In genomic region chr10:35959103-35959740, GRCh38 we compare ENCODE assay signal across 1 cellular context.
TF ChIP-seq lines count a peak whose summit lies in the region.

No MANE protein-coding gene starts in this region.

TF ChIP-seq in GM23338, 12 proteins besides CTCF, POLR2A, EP300 and RAD21:
- TF ChIP-seq ZNF462 (CRISPR knock-in tag; IDR thresholded peaks at IDR 0.05) (no peak), EZH2 (IDR thresholded peaks at IDR 0.05; ENCODE audit: low read depth, unreplicated experiment) (no peak), CREB1 (CRISPR knock-in tag; IDR thresholded peaks at IDR 0.05; ENCODE audit: low read depth) (no peak), ZNF114 (CRISPR knock-in tag; IDR thresholded peaks at IDR 0.05) (no peak), JUNB (IDR thresholded peaks at IDR 0.05; ENCODE audit: unreplicated experiment) (no peak), POLR2AphosphoS5 (IDR thresholded peaks at IDR 0.05; ENCODE audit: low read depth) (no peak), ETS1 (IDR thresholded peaks at IDR 0.05) (no peak), NANOG (IDR thresholded peaks at IDR 0.05; ENCODE audit: borderline replicate concordance) (no peak), ZNF331 (CRISPR knock-in tag; IDR thresholded peaks at IDR 0.05; ENCODE audit: low read depth) (no peak), EZH2phosphoT487 (IDR thresholded peaks at IDR 0.05; ENCODE audit: unreplicated experiment) (no peak), STAT1 (IDR thresholded peaks at IDR 0.05; ENCODE audit: unreplicated experiment) (no peak)
- TF ChIP-seq, protein P1, sequence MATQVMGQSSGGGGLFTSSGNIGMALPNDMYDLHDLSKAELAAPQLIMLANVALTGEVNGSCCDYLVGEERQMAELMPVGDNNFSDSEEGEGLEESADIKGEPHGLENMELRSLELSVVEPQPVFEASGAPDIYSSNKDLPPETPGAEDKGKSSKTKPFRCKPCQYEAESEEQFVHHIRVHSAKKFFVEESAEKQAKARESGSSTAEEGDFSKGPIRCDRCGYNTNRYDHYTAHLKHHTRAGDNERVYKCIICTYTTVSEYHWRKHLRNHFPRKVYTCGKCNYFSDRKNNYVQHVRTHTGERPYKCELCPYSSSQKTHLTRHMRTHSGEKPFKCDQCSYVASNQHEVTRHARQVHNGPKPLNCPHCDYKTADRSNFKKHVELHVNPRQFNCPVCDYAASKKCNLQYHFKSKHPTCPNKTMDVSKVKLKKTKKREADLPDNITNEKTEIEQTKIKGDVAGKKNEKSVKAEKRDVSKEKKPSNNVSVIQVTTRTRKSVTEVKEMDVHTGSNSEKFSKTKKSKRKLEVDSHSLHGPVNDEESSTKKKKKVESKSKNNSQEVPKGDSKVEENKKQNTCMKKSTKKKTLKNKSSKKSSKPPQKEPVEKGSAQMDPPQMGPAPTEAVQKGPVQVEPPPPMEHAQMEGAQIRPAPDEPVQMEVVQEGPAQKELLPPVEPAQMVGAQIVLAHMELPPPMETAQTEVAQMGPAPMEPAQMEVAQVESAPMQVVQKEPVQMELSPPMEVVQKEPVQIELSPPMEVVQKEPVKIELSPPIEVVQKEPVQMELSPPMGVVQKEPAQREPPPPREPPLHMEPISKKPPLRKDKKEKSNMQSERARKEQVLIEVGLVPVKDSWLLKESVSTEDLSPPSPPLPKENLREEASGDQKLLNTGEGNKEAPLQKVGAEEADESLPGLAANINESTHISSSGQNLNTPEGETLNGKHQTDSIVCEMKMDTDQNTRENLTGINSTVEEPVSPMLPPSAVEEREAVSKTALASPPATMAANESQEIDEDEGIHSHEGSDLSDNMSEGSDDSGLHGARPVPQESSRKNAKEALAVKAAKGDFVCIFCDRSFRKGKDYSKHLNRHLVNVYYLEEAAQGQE (IDR thresholded peaks at IDR 0.05; ENCODE audit: unreplicated experiment): no peak
